Comparison of ENCODE assay signal across 8 cellular contexts in the genomic region with DNA sequence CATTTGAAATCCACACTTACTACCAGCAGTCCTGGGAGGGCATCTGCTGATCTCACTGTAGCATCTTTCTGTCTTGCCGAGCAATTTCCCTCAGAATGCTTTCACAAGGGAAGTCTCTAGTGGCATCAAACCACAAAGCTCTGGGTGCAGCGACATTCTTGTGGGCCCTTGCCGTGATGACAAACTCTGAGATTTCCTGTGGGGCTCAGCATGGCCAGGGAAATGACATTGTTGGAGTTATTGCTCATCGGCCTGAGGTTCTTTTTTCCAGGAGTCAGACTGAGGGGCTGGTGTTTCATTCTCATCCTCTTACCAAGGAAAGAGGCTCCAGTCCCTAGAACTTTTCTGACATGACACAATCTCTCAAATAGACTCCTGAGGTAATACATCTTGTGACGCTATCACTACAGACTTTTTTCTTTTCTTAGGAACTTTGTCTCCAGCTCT. TPM values are rescaled to one million over a fixed set of nuclear protein-coding genes. Genes with fewer than 3 reads are reported as not detected.
DNase-seq lines count a peak whose midpoint lies in the region; ATAC-seq lines count a peak whose summit lies in the region.

No MANE protein-coding gene starts in this region.

- ATAC-seq in GM18868 (IDR thresholded peaks at IDR 0.05; ENCODE audit: unreplicated experiment) (peak; percentile 87), HG03378 (IDR thresholded peaks at IDR 0.05; ENCODE audit: unreplicated experiment) (peak; percentile 77), HG02840 (IDR thresholded peaks at IDR 0.05; ENCODE audit: low FRiP score, unreplicated experiment) (no peak)

- DNase-seq in T-helper 22 cell (ENCODE audit: low read depth) (peak; percentile 34), renal cortical epithelial cell (ENCODE audit: low read depth) (peak; percentile 88), NCI-H524 treated with DMSO at 0.1 percent for 48 hours (lab: John Stamatoyannopoulos, UW) (no peak), NCI-H82 treated with DMSO at 0.1 percent for 48 hours (lab: John Stamatoyannopoulos, UW; ENCODE audit: unreplicated experiment) (no peak)
- peak; percentile 63 for DNase-seq in central memory CD4-positive, alpha-beta T cell

RNA-seq across cellular contexts. Expression of gene PFDN1, which starts 51.4 kb away (rescaled TPM):
- total RNA-seq in renal cortical epithelial cell = 76.4 and 107 TPM in 2 replicates

Comparison
In these comparisons a context has a peak if more than half of its experiments do, and no peak if none do; other contexts are left out.
1. DNase-seq: peak in T-helper 22 cell (single experiment), central memory CD4-positive, alpha-beta T cell (single experiment) and renal cortical epithelial cell (single experiment); none in NCI-H524 treated with DMSO at 0.1 percent for 48 hours (single experiment) and NCI-H82 treated with DMSO at 0.1 percent for 48 hours (single experiment).